In the genomic region with DNA sequence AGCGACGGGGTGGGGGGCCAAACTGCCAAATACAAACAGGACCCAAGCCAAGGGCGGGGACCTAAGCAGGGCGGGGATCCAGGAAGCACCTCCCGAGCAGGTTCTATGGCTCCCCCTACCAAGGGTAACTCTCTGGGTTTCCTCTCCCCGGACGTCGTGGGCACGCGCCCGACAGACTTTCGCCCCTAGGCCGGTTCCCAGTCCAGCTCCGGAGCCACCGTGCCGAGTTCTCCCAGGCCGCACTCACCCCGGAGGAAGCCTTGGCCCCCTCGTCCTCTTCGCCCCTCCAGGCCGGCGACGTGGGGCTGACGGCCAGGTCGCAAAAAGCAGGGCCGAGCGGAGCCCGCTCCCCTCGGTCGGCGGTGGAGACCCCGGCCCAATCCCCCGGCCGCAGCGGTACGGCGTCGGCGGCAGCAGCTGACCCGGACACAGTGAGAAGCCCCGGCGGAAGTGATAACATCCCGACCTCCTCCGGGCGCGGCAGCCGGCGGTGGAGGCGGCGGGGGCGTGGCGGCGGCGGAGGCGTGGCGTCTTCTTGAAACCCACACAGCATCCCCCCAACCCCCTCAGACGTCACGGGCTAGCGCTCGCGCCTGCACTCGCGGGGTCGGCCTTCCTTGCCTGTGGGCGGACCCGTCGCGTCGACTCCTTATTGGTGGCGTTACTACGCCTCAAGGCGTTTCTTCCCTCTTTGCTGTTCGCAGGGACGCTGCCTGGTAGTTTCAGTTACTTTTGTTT, we compare ENCODE assay signal across 7 cellular contexts. TPM values are rescaled to one million over a fixed set of nuclear protein-coding genes. Genes with fewer than 3 reads are reported as not detected.
A peak's percentile ranks its signal among the peaks of the same experiment; 100 is the strongest.
DNase-seq lines count a peak whose midpoint lies in the region; ATAC-seq and TF ChIP-seq lines count a peak whose summit lies in the region.

A gene with protein sequence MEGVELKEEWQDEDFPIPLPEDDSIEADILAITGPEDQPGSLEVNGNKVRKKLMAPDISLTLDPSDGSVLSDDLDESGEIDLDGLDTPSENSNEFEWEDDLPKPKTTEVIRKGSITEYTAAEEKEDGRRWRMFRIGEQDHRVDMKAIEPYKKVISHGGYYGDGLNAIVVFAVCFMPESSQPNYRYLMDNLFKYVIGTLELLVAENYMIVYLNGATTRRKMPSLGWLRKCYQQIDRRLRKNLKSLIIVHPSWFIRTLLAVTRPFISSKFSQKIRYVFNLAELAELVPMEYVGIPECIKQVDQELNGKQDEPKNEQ (minus strand): TSS at position 433 of the 738 bp plus-strand sequence. CDS start 6,863 bp downstream, outside the sequence.

- no peaks in the 10 kb centered on the region for H3K9me3 ChIP-seq in hepatocyte (ENCODE audit: low read depth)

- no peaks in the 10 kb centered on the region for H3K9me2 ChIP-seq in hepatocyte (replicated peaks; ENCODE audit: insufficient read depth)

- peak within 1 kb of the TSS; percentile 76 for H3K4me2 ChIP-seq in hepatocyte

- H3K27ac ChIP-seq in hepatocyte: peak within 1 kb of the TSS; percentile 97

- no peaks in the 10 kb centered on the region for H3K36me3 ChIP-seq in hepatocyte (replicated peaks; ENCODE audit: insufficient read depth, low read depth)

- 2% methylated on average over 69 of the region's 74 CpGs for WGBS in hepatocyte (ENCODE audit: low lambda C conversion rate, missing lambda C conversion rate)

- peaks cover 41% of the 10 kb centered on the region for H4K20me1 ChIP-seq in hepatocyte (ENCODE audit: insufficient read depth, poor library complexity, severe bottlenecking)

- peak within 1 kb of the TSS; percentile 50 for H3K4me3 ChIP-seq in hepatocyte

- ATAC-seq in GM18505 (IDR thresholded peaks at IDR 0.05; ENCODE audit: unreplicated experiment) (peak; percentile 70), HG02973 (IDR thresholded peaks at IDR 0.05; ENCODE audit: unreplicated experiment) (peak; percentile 78)

- peak; percentile 97 to 98 for DNase-seq in NCI-H2081 (lab: John Stamatoyannopoulos, UW)
- DNase-seq in T1000 (lab: John Stamatoyannopoulos, UW): peak; percentile 96
- peak; percentile 100 for DNase-seq in astrocyte of the hippocampus (ENCODE audit: low read depth, low spot score)
- DNase-seq in hepatocyte (ENCODE audit: low spot score): peak; percentile 99
- peak; percentile 99 for DNase-seq in retina

- H3K79me2 ChIP-seq in hepatocyte: peaks cover 44% of the 10 kb centered on the region

- H2AFZ ChIP-seq in hepatocyte: peak within 1 kb of the TSS; percentile 39

- no peak for TF ChIP-seq CTCF in hepatocyte (IDR thresholded peaks at IDR 0.05; ENCODE audit: poor library complexity)

- TF ChIP-seq POLR2A in GM18505 (IDR thresholded peaks at IDR 0.05; ENCODE audit: borderline replicate concordance, extremely low read depth, insufficient read depth, insufficient read length): peak; percentile 79

- peaks cover 11% of the 10 kb centered on the region for H3K4me1 ChIP-seq in hepatocyte (ENCODE audit: insufficient read depth)

- no peaks in the 10 kb centered on the region for H3K27me3 ChIP-seq in hepatocyte

RNA-seq across cellular contexts. Expression of the gene that starts here (rescaled TPM):
- total RNA-seq in hepatocyte: 78.2 and 102 TPM in 2 replicates
- 55.0 and 77.0 TPM in 2 replicates for polyA plus RNA-seq in hepatocyte

Comparison
In these comparisons a context has a peak if more than half of its experiments do, and no peak if none do; other contexts are left out.
1. Peak in every context shown above with its lines: DNase-seq, ATAC-seq, H3K4me3 ChIP-seq and H3K27ac ChIP-seq.